Comparison of ENCODE assay signal across 11 cellular contexts in genomic region chr20:61527626-61528025, GRCh38.
"Had no signal": no experiment of that assay in that cellular context is flagged by ENCODE, and none has a peak within 500 bp of the region (broad histone marks: within the 10 kb centered on the region; RNA-seq: fewer than 3 reads in every experiment).

No MANE protein-coding gene starts in this region.

- H3K36me3 ChIP-seq: HAP-1 had no signal

- H3K9ac ChIP-seq: GM23248 had no signal

- ATAC-seq: GM23338, HCT116 had no signal

- H2AFZ ChIP-seq: GM23248, GM23338 had no signal

- H3K4me1 ChIP-seq: HAP-1 had no signal

- H3K4me2 ChIP-seq: GM23338 had no signal

- H3K4me3 ChIP-seq: GM23248, GM23338, HAP-1 had no signal

- H3K9me3 Mint-ChIP-seq: GM23338, H9, HFFc6 had no signal

- FAIRE-seq: H1, H54 had no signal

- H3K27ac Mint-ChIP-seq: GM23338, H9, HFFc6 had no signal

- DNase-seq: GM23248, GOT3, H7, H9, HCEC 1CT, HFFc6 had no signal

- H3K9me3 ChIP-seq: HAP-1 had no signal

- H3K27ac ChIP-seq: GM23248 had no signal

- H3K4me3 Mint-ChIP-seq: GM23338, H9, HFFc6 had no signal
